In the genomic region with DNA sequence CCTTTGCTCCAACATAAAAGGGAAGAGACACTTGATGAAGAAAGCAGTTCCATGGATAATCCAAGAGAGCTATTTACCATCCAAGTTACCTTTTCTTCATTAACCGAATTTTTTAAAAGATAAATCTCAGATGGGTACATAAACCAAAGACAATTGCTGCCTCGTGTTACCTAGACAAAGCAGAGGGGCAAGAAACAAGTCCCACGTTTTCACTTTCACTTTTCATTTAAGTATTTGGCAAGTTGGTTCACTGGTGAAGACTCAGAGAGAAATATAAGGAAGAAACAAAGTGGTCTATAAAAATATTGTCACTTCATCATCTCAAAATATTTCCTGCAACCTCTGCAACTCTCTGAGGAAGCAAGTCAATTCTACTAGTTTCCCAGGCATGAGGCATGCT, we compare ENCODE assay signal across 17 cellular contexts.
"Had no signal": no experiment of that assay in that cellular context is flagged by ENCODE, and none has a peak within 500 bp of the region (broad histone marks: within the 10 kb centered on the region; RNA-seq: fewer than 3 reads in every experiment).

No MANE protein-coding gene starts in this region.

- H3K4me2 ChIP-seq: neural progenitor cell had no signal

- H3K4me3 ChIP-seq: body of pancreas, lower lobe of right lung, neural progenitor cell, ovary had no signal

- H3K36me3 ChIP-seq: lower lobe of right lung, neural progenitor cell, ovary had no signal

- DNase-seq: activated CD4-positive, alpha-beta T cell treated with anti-CD3 and anti-CD28 coated beads, Interleukin-2, amount 50 U/mL, for 1 hour; activated CD4-positive, CD25-positive, alpha-beta regulatory T cell; activated naive CD4-positive, alpha-beta T cell treated with anti-CD3 and anti-CD28 coated beads, Interleukin-2, amount 50 U/mL, for 16 hours; activated T-cell treated with anti-CD3 and anti-CD28 coated beads for 4 hours; amniotic stem cell; body of pancreas; central memory CD4-positive, alpha-beta T cell; cortex of kidney; effector memory CD4-positive, alpha-beta T cell; hippocampal formation; lower lobe of right lung; ovary; stimulated activated CD4-positive, alpha-beta T cell treated with anti-CD3 and anti-CD28 coated beads, Interleukin-4, amount 100 ng/mL, for 24 hours; stimulated activated naive CD8-positive, alpha-beta T cell treated with anti-CD3 and anti-CD28 coated beads, Interleukin-15, amount 100 ng/mL, for 72 hours had no signal

- H3K9me3 ChIP-seq: body of pancreas, lower lobe of right lung, ovary had no signal

- H3K9me3 Mint-ChIP-seq: mesothelial cell of epicardium; stimulated activated naive CD8-positive, alpha-beta T cell treated with anti-CD3 and anti-CD28 coated beads, Interleukin-15, amount 100 ng/mL, for 72 hours had no signal

- H3K9ac ChIP-seq: neural progenitor cell had no signal

- H3K36me3 Mint-ChIP-seq: mesothelial cell of epicardium, neural progenitor cell had no signal

- H3K27ac ChIP-seq: body of pancreas, lower lobe of right lung, neural progenitor cell, ovary had no signal

- H3K4me1 ChIP-seq: body of pancreas, lower lobe of right lung, neural progenitor cell had no signal

- H3K27me3 ChIP-seq: body of pancreas, neural progenitor cell, ovary had no signal

- H3K27ac Mint-ChIP-seq: mesothelial cell of epicardium; neural progenitor cell; stimulated activated naive CD8-positive, alpha-beta T cell treated with anti-CD3 and anti-CD28 coated beads, Interleukin-15, amount 100 ng/mL, for 72 hours had no signal

- FAIRE-seq: urothelium cell line had no signal

- H2AFZ ChIP-seq: neural progenitor cell had no signal

- ATAC-seq: body of pancreas; lower lobe of right lung; stimulated activated naive CD8-positive, alpha-beta T cell treated with anti-CD3 and anti-CD28 coated beads, Interleukin-15, amount 100 ng/mL, for 72 hours had no signal
